12 cellular contexts compared by ENCODE assay signal in the genomic region with DNA sequence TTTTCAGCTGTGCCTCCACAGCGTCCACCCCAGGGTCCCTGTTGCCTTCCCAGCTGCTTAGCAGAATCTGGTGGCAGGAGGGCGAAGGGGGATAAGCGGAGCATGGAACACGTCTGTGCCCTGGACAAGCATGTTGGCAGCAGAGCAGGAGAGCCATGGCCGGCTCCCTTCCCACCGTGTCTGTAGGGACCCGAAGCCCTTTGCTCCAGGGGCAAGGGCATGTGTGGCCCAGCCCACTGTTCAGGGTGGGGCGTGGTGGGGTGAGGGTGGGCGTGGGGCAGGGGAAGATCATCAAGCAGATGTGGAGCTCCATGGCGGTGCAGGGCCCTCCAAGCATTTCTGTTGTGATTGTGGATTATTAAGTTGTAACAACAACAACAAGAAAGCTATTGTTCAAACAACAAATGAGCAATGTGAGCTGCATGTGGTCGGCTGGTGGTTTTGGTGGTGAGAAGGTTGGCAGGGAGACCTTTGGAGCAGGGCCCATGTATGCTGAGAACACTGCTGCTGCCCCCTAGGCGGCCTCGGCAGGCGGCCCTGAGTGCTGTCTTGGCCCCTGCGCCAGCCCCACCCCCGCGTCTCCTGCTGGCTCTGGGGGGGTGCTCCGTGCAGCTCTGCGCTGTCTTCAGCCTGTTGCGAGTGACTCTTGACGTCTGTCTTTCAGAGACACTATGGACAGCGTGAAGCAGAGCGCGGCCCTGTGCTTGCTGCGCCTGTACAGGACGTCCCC. TPM values are rescaled to one million over a fixed set of nuclear protein-coding genes. Genes with fewer than 3 reads are reported as not detected.
DNase-seq lines count a peak whose midpoint lies in the region; ATAC-seq lines count a peak whose summit lies in the region.
"Had no signal": no experiment of that assay in that cellular context is flagged by ENCODE, and none has a peak within 500 bp of the region (broad histone marks: within the 10 kb centered on the region; RNA-seq: fewer than 3 reads in every experiment).

No MANE protein-coding gene starts in this region.

- H3K4me2 ChIP-seq in BLaER1 treated with 17β-estradiol and CSF1 and Interleukin-3, amounts not matched to agents 10 nM and 100 nM, result peak overlapping the region; percentile 41 to 84 (median 71); a peak in 20 of 22 replicates

- peak; percentile 33 for ATAC-seq in effector memory CD8-positive, alpha-beta T cell (replicated peaks)
- ATAC-seq in GM18520 (IDR thresholded peaks at IDR 0.05; ENCODE audit: unreplicated experiment) (no peak), GM18873 (IDR thresholded peaks at IDR 0.05; ENCODE audit: low FRiP score, unreplicated experiment) (no peak)
- ATAC-seq: esophagus mucosa had no signal

- H3K36me3 ChIP-seq in BLaER1 treated with 17β-estradiol and CSF1 and Interleukin-3, amounts not matched to agents 10 nM and 100 nM, result peaks cover 46 to 96% (median 73%) of the 10 kb centered on the region in 11 experiments

- H3K4me1 ChIP-seq in BLaER1 treated with 17β-estradiol and CSF1 and Interleukin-3, amounts not matched to agents 10 nM and 100 nM, result peaks cover 51 to 89% (median 77%) of the 10 kb centered on the region in 10 experiments

- peak overlapping the region in 4 of 11 experiments; percentile 2 to 37 (median 19); a peak in 1 of 22 replicates for H3K9ac ChIP-seq in BLaER1 treated with 17β-estradiol and CSF1 and Interleukin-3, amounts not matched to agents 10 nM and 100 nM

- H3K9me3 Mint-ChIP-seq in effector memory CD8-positive, alpha-beta T cell, result no peaks in the 10 kb centered on the region

- no peak overlapping the region for H3K4me3 ChIP-seq in BLaER1 treated with 17β-estradiol and CSF1 and Interleukin-3, amounts not matched to agents 10 nM and 100 nM
- no peak overlapping the region for H3K4me3 ChIP-seq in Jurkat, Clone E6-1 (ENCODE audit: low read length)
- H3K4me3 ChIP-seq: lung had no signal

- H3K27me3 ChIP-seq in BLaER1 treated with 17β-estradiol and CSF1 and Interleukin-3, amounts not matched to agents 10 nM and 100 nM, result no peaks in the 10 kb centered on the region

- H3K27ac ChIP-seq in BLaER1 treated with 17β-estradiol and CSF1 and Interleukin-3, amounts not matched to agents 10 nM and 100 nM, result no peak overlapping the region

- H4K20me1 ChIP-seq in BLaER1 treated with 17β-estradiol and CSF1 and Interleukin-3, amounts not matched to agents 10 nM and 100 nM, result peaks cover 55 to 98% (median 88%) of the 10 kb centered on the region in 11 experiments

- peak; percentile 56 for DNase-seq in Jurkat, Clone E6-1 (ENCODE audit: low read depth, low spot score)
- no peak for DNase-seq in effector memory CD8-positive, alpha-beta T cell
- DNase-seq in occipital lobe (lab: John Stamatoyannopoulos, UW) (peak; percentile 49), HuH-7.5 (ENCODE audit: low spot score) (no peak)
- DNase-seq in stimulated activated CD4-positive, alpha-beta T cell treated with anti-CD3 and anti-CD28 coated beads, Interleukin-2, amount 100 ng/mL, for 48 hours, result no peak
- DNase-seq: activated CD4-positive, CD25-positive, alpha-beta regulatory T cell; small intestine had no signal

- H3K27ac Mint-ChIP-seq in effector memory CD8-positive, alpha-beta T cell, result peak overlapping the region; percentile 56 to 91

- no peaks in the 10 kb centered on the region for H3K27me3 Mint-ChIP-seq in effector memory CD8-positive, alpha-beta T cell

- H3K36me3 Mint-ChIP-seq in effector memory CD8-positive, alpha-beta T cell (ENCODE audit: insufficient read depth), result peaks cover 47% of the 10 kb centered on the region

- H3K9me3 ChIP-seq in BLaER1 treated with 17β-estradiol and CSF1 and Interleukin-3, amounts not matched to agents 10 nM and 100 nM (replicated peaks in 1 of 11), result no peaks in the 10 kb centered on the region

- peaks cover 9 to 24% of the 10 kb centered on the region in 2 donors for H3K4me1 Mint-ChIP-seq in effector memory CD8-positive, alpha-beta T cell (ENCODE audit: low read depth in 2 of 2)

- H3K4me3 Mint-ChIP-seq in effector memory CD8-positive, alpha-beta T cell, result peak overlapping the region in 1 of 2 donors; percentile 27

RNA-seq across cellular contexts. Expression of gene AP2A2, which starts 50.9 kb away (rescaled TPM):
- polyA plus RNA-seq in Jurkat, Clone E6-1 (2012; ENCODE audit: insufficient read depth, insufficient read length), result 65.0 TPM
- total RNA-seq in occipital lobe, result 35.6 TPM

RNA-seq across cellular contexts. Expression of gene MUC6, which starts 59.9 kb away (rescaled TPM):
- not detected for polyA plus RNA-seq in Jurkat, Clone E6-1 (2012; ENCODE audit: insufficient read depth, insufficient read length)
- not detected for total RNA-seq in occipital lobe
- total RNA-seq: esophagus mucosa had no signal

Comparison
In these comparisons a context has a peak if more than half of its experiments do, and no peak if none do; other contexts are left out.
1. DNase-seq: peak in Jurkat, Clone E6-1 (single experiment) and occipital lobe (single experiment); none in effector memory CD8-positive, alpha-beta T cell (0 of 3), HuH-7.5 (single experiment) and stimulated activated CD4-positive, alpha-beta T cell treated with anti-CD3 and anti-CD28 coated beads, Interleukin-2, amount 100 ng/mL, for 48 hours (0 of 2).